ENCODE assay signal across 19 cellular contexts in genomic region chr5:62783374-62784057, GRCh38.
A peak's percentile ranks its signal among the peaks of the same experiment; 100 is the strongest.
DNase-seq lines count a peak whose midpoint lies in the region; ATAC-seq, FAIRE-seq and TF ChIP-seq lines count a peak whose summit lies in the region.
"Had no signal": no experiment of that assay in that cellular context is flagged by ENCODE, and none has a peak within 500 bp of the region (broad histone marks: within the 10 kb centered on the region; RNA-seq: fewer than 3 reads in every experiment).

No MANE protein-coding gene starts in this region.

- no peaks in the 10 kb centered on the region for H3K4me1 ChIP-seq in transverse colon
- H3K4me1 ChIP-seq: adrenal gland had no signal

- DNase-seq in progenitor cell of endocrine pancreas (ENCODE audit: low spot score, unreplicated experiment) (no peak), transverse colon (no peak), RCC 7860 (ENCODE audit: low spot score) (no peak), HT-29 (ENCODE audit: low spot score) (no peak)
- DNase-seq in activated naive CD4-positive, alpha-beta T cell treated with anti-CD3 and anti-CD28 coated beads, Interleukin-2, amount 50 U/mL, for 72 hours (ENCODE audit: low spot score in 2 of 2): no peak
- DNase-seq: activated CD4-positive, alpha-beta T cell treated with anti-CD3 and anti-CD28 coated beads, Interleukin-2, amount 10 ng/mL, durations not matched to agents 7 days and 5 days; activated T-cell treated with anti-CD3 and anti-CD28 coated beads, Interleukin-2, amount 50 U/mL, for 48 hours; adrenal gland; DND-41; NCI-H1930; NCI-H774; SHP77 treated with DMSO at 0.1 percent for 48 hours had no signal

- H3K36me3 ChIP-seq in transverse colon: no peaks in the 10 kb centered on the region
- H3K36me3 ChIP-seq: adrenal gland, neutrophil had no signal

- no peak for FAIRE-seq in RCC 7860 (lab: Jason Lieb, UNC)

- H3K4me3 Mint-ChIP-seq in progenitor cell of endocrine pancreas (ENCODE audit: low read depth): no peak overlapping the region
- H3K4me3 Mint-ChIP-seq: activated CD4-positive, alpha-beta T cell treated with anti-CD3 and anti-CD28 coated beads, Interleukin-2, amount 10 ng/mL, durations not matched to agents 7 days and 5 days; stimulated activated effector memory CD8-positive, alpha-beta T cell treated with anti-CD3 and anti-CD28 coated beads, Interleukin-12 subunit alpha, Interleukin-12 subunit beta, amount 100 ng/mL, for 72 hours; type B pancreatic cell had no signal

- H3K27ac ChIP-seq in transverse colon: no peak overlapping the region
- H3K27ac ChIP-seq: adrenal gland, neutrophil had no signal

- H3K27ac Mint-ChIP-seq in progenitor cell of endocrine pancreas: peak overlapping the region; percentile 16
- no peak overlapping the region for H3K27ac Mint-ChIP-seq in activated naive CD4-positive, alpha-beta T cell treated with anti-CD3 and anti-CD28 coated beads, Interleukin-2, amount 50 U/mL, for 72 hours
- H3K27ac Mint-ChIP-seq: activated CD4-positive, alpha-beta T cell treated with anti-CD3 and anti-CD28 coated beads, Interleukin-2, amount 10 ng/mL, durations not matched to agents 7 days and 5 days; CD14-positive monocyte; stimulated activated effector memory CD8-positive, alpha-beta T cell treated with anti-CD3 and anti-CD28 coated beads, Interleukin-12 subunit alpha, Interleukin-12 subunit beta, amount 100 ng/mL, for 72 hours; type B pancreatic cell had no signal

- no peaks in the 10 kb centered on the region for H3K9me3 ChIP-seq in transverse colon
- H3K9me3 ChIP-seq: adrenal gland, neutrophil had no signal

- TF ChIP-seq CTCF in progenitor cell of endocrine pancreas (IDR thresholded peaks at IDR 0.05; ENCODE audit: unreplicated experiment) (no peak), transverse colon (IDR thresholded peaks at IDR 0.05) (no peak)

- H3K4me3 ChIP-seq in transverse colon: no peak overlapping the region
- H3K4me3 ChIP-seq: adrenal gland had no signal

- H3K36me3 Mint-ChIP-seq in progenitor cell of endocrine pancreas (ENCODE audit: insufficient read depth): no peaks in the 10 kb centered on the region
- H3K36me3 Mint-ChIP-seq in activated naive CD4-positive, alpha-beta T cell treated with anti-CD3 and anti-CD28 coated beads, Interleukin-2, amount 50 U/mL, for 72 hours: no peaks in the 10 kb centered on the region
- H3K36me3 Mint-ChIP-seq: CD14-positive monocyte; stimulated activated effector memory CD8-positive, alpha-beta T cell treated with anti-CD3 and anti-CD28 coated beads, Interleukin-12 subunit alpha, Interleukin-12 subunit beta, amount 100 ng/mL, for 72 hours; type B pancreatic cell had no signal

- intact Hi-C loops in transverse colon (cut with DNase I; ENCODE audit: low total_unique reads): loop anchor here (10.0 kb wide), 1 partner anchor 329 kb away; no protein-coding TSS in a partner anchor

- no peak for TF ChIP-seq POLR2A in transverse colon (IDR thresholded peaks at IDR 0.05)

- no peaks in the 10 kb centered on the region for H3K27me3 ChIP-seq in transverse colon
- H3K27me3 ChIP-seq: adrenal gland had no signal

- WGBS in transverse colon (ENCODE audit: low coverage in 1 of 2), 2 donors: 50 to 51% methylated on average over 3 to 5 of the region's 5 CpGs

- no peaks in the 10 kb centered on the region for H3K9me3 Mint-ChIP-seq in progenitor cell of endocrine pancreas (ENCODE audit: low read depth)
- H3K9me3 Mint-ChIP-seq in activated naive CD4-positive, alpha-beta T cell treated with anti-CD3 and anti-CD28 coated beads, Interleukin-2, amount 50 U/mL, for 72 hours: no peaks in the 10 kb centered on the region
- H3K9me3 Mint-ChIP-seq: activated CD4-positive, alpha-beta T cell treated with anti-CD3 and anti-CD28 coated beads, Interleukin-2, amount 10 ng/mL, durations not matched to agents 7 days and 5 days; stimulated activated effector memory CD8-positive, alpha-beta T cell treated with anti-CD3 and anti-CD28 coated beads, Interleukin-12 subunit alpha, Interleukin-12 subunit beta, amount 100 ng/mL, for 72 hours; type B pancreatic cell had no signal

- H3K27me3 Mint-ChIP-seq in progenitor cell of endocrine pancreas: no peaks in the 10 kb centered on the region
- H3K27me3 Mint-ChIP-seq: type B pancreatic cell had no signal

- in situ Hi-C loops in transverse colon (cut with MboI; ENCODE audit: low pct_ligation_motif_present in 1 of 4, low pct_unique_long_range_greater_than_20kb in 1 of 4, low sequenced_read_pairs in 3 of 4): loop anchor here in 3 of 4 donors (10.0 to 25.0 kb wide), 3 partner anchors 321 to 339 kb away; no protein-coding TSS in a partner anchor

- peaks cover 1% of the 10 kb centered on the region for H3K4me1 Mint-ChIP-seq in progenitor cell of endocrine pancreas (ENCODE audit: low read depth)
- H3K4me1 Mint-ChIP-seq: stimulated activated effector memory CD8-positive, alpha-beta T cell treated with anti-CD3 and anti-CD28 coated beads, Interleukin-12 subunit alpha, Interleukin-12 subunit beta, amount 100 ng/mL, for 72 hours had no signal

- ATAC-seq in GM18909 (IDR thresholded peaks at IDR 0.05; ENCODE audit: poor library complexity, unreplicated experiment) (peak; percentile 63), GM21723 (IDR thresholded peaks at IDR 0.05; ENCODE audit: unreplicated experiment) (peak; percentile 68), HG03354 (IDR thresholded peaks at IDR 0.05; ENCODE audit: poor library complexity, severe bottlenecking, unreplicated experiment) (peak; percentile 73)
- no peak for ATAC-seq in activated naive CD4-positive, alpha-beta T cell treated with anti-CD3 and anti-CD28 coated beads, Interleukin-2, amount 50 U/mL, for 72 hours
- ATAC-seq: stimulated activated effector memory CD8-positive, alpha-beta T cell treated with anti-CD3 and anti-CD28 coated beads, Interleukin-12 subunit alpha, Interleukin-12 subunit beta, amount 100 ng/mL, for 72 hours had no signal

- TF ChIP-seq EP300 in transverse colon (IDR thresholded peaks at IDR 0.05; ENCODE audit: low read depth): no peak

Comparison
In these comparisons a context has a peak if more than half of its experiments do, and no peak if none do; other contexts are left out.
1. ATAC-seq: peak in GM18909 (single experiment), GM21723 (single experiment) and HG03354 (single experiment); none in activated naive CD4-positive, alpha-beta T cell treated with anti-CD3 and anti-CD28 coated beads, Interleukin-2, amount 50 U/mL, for 72 hours (0 of 2).